Comparison of ENCODE assay signal across 12 cellular contexts in genomic region chr1:10508511-10508951, GRCh38. TPM values are rescaled to one million over a fixed set of nuclear protein-coding genes. Genes with fewer than 3 reads are reported as not detected.
DNase-seq lines count a peak whose midpoint lies in the region; ATAC-seq and TF ChIP-seq lines count a peak whose summit lies in the region.
"Had no signal": no experiment of that assay in that cellular context is flagged by ENCODE, and none has a peak within 500 bp of the region (broad histone marks: within the 10 kb centered on the region; RNA-seq: fewer than 3 reads in every experiment).

No MANE protein-coding gene starts in this region.

- H3K4me3 ChIP-seq in HUES48 (ENCODE audit: low read depth, low read length) = no peak overlapping the region
- no peak overlapping the region for H3K4me3 ChIP-seq in SJSA1
- no peak overlapping the region for H3K4me3 ChIP-seq in aorta (ENCODE audit: low read length in 2 of 2)
- H3K4me3 ChIP-seq: Peyer's patch had no signal

- 77 to 90% methylated on average over 3 of the region's 3 CpGs for WGBS in aorta, 2 donors

- peaks cover 18% of the 10 kb centered on the region for H3K4me1 ChIP-seq in HUES48 (ENCODE audit: control insufficient read depth, insufficient read depth, low read length)
- peaks cover 45% of the 10 kb centered on the region for H3K4me1 ChIP-seq in SJSA1 (replicated peaks)
- H3K4me1 ChIP-seq in aorta (ENCODE audit: control insufficient read depth in 1 of 2, insufficient read depth in 2 of 2, low read length in 2 of 2) = peaks cover 0 to 7% of the 10 kb centered on the region in 2 donors

- H3K27me3 ChIP-seq in HUES48 (ENCODE audit: control insufficient read depth, insufficient read depth, low read length) = no peaks in the 10 kb centered on the region
- H3K27me3 ChIP-seq in SJSA1 (replicated peaks) = no peaks in the 10 kb centered on the region
- H3K27me3 ChIP-seq in aorta (ENCODE audit: control insufficient read depth in 1 of 2, insufficient read depth in 2 of 2, low read length in 1 of 2) = no peaks in the 10 kb centered on the region
- H3K27me3 ChIP-seq: Peyer's patch had no signal

- H3K27ac ChIP-seq in C4-2B (peak overlapping the region; percentile 94), HUES48 (ENCODE audit: low read depth, low read length) (peak overlapping the region; percentile 83), SJSA1 (no peak overlapping the region), aorta (ENCODE audit: low read depth in 1 of 2, low read length in 2 of 2) (no peak overlapping the region)
- H3K27ac ChIP-seq: KMS-11, Peyer's patch had no signal

- H3K36me3 ChIP-seq in HUES48 (ENCODE audit: control insufficient read depth, insufficient read depth, low read length) (no peaks in the 10 kb centered on the region), SJSA1 (no peaks in the 10 kb centered on the region; the same call in 1 of the 2 replicates), aorta (ENCODE audit: control insufficient read depth in 1 of 2, insufficient read depth in 2 of 2, low read length in 1 of 2) (no peaks in the 10 kb centered on the region)
- H3K36me3 ChIP-seq: Peyer's patch had no signal

- ATAC-seq in GM18868 (IDR thresholded peaks at IDR 0.05; ENCODE audit: unreplicated experiment) (no peak), aorta (ENCODE audit: low FRiP score) (no peak), HG03139 (IDR thresholded peaks at IDR 0.05; ENCODE audit: unreplicated experiment) (no peak)

- DNase-seq in SJSA1 (ENCODE audit: low read depth in 1 of 2, low spot score in 2 of 2) (peak; percentile 44 to 50), kidney glomerular epithelial cell (lab: John Stamatoyannopoulos, UW) (peak; percentile 82), aorta (no peak)
- DNase-seq in activated CD4-positive, alpha-beta T cell treated with anti-CD3 and anti-CD28 coated beads for 48 hours = no peak
- DNase-seq: activated CD8-positive, alpha-beta memory T cell treated with anti-CD3 and anti-CD28 coated beads for 24 hours; foreskin fibroblast had no signal

- H3K9ac ChIP-seq in HUES48 (ENCODE audit: low read depth, low read length) = no peak overlapping the region
- H3K9ac ChIP-seq: KMS-11 had no signal

- intact Hi-C loops in aorta (cut with DNase I) = loop anchor here (5.0 to 10.0 kb wide), 3 partner anchors 284 to 436 kb away; no protein-coding TSS in a partner anchor

- no peak for TF ChIP-seq CTCF in C4-2B (conservative IDR thresholded peaks at IDR 0.05)

- H3K9me3 ChIP-seq in HUES48 (ENCODE audit: control insufficient read depth, insufficient read depth, low read length) (no peaks in the 10 kb centered on the region), SJSA1 (replicated peaks) (no peaks in the 10 kb centered on the region), aorta (ENCODE audit: control insufficient read depth, low read length) (no peaks in the 10 kb centered on the region)
- H3K9me3 ChIP-seq: Peyer's patch had no signal

RNA-seq across cellular contexts. Expression of gene PEX14, which starts 33.8 kb away (rescaled TPM):
- total RNA-seq in SJSA1 (2014; rRNA removed; shearing (Covaris generic)) = 13.8 and 14.0 TPM in 2 replicates
- 10 to 100 TPM; 14.0 to 16.9 TPM for total RNA-seq in aorta
- 10 to 100 TPM in 1 of 2 donors, 1 to 10 TPM in 1; 4.5 to 14.8 TPM for polyA plus RNA-seq in aorta

RNA-seq across cellular contexts. Expression of gene DFFA, which starts 36.2 kb away (rescaled TPM):
- 40.6 and 45.7 TPM in 2 replicates for total RNA-seq in SJSA1 (2014; rRNA removed; shearing (Covaris generic))
- total RNA-seq in aorta = 10 to 100 TPM; 21.4 to 29.2 TPM
- polyA plus RNA-seq in aorta = 10 to 100 TPM in 1 of 2 donors, 1 to 10 TPM in 1; 7.8 to 14.5 TPM

RNA-seq across cellular contexts. Expression of gene CORT, which starts 58.7 kb away (rescaled TPM):
- total RNA-seq in SJSA1 (2014; rRNA removed; shearing (Covaris generic)) = 1.7 TPM in 1 of 2 replicates, not detected in the other
- under 1 TPM in 1 of 2 donors, not detected in 1; 0.33 TPM for total RNA-seq in aorta
- polyA plus RNA-seq in aorta = not detected

Comparison
In these comparisons a context has a peak if more than half of its experiments do, and no peak if none do; other contexts are left out.
1. H3K27ac ChIP-seq: peak in C4-2B (single experiment) and HUES48 (single experiment); none in SJSA1 (single experiment) and aorta (0 of 2).
2. DNase-seq: peak in SJSA1 (2 of 2) and kidney glomerular epithelial cell (single experiment); none in activated CD4-positive, alpha-beta T cell treated with anti-CD3 and anti-CD28 coated beads for 48 hours (single experiment) and aorta (0 of 2).